21 cellular contexts compared by ENCODE assay signal in the genomic region with DNA sequence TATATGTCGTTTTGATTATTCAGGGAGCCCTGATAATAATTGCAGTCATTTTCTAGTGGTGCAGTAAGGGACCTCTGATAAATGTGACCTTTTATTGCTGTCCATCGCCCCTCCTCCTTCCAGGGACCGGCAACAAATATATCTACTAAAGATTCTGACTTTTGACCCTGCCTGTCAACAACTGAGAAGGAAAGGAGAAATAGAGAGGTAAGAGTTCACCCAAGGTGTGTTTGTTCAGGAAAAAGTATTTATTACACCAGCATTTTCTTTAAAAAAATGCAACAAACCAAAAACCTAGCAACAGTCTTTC. TPM values are rescaled to one million over a fixed set of nuclear protein-coding genes. Genes with fewer than 3 reads are reported as not detected.
"Had no signal": no experiment of that assay in that cellular context is flagged by ENCODE, and none has a peak within 500 bp of the region (broad histone marks: within the 10 kb centered on the region; RNA-seq: fewer than 3 reads in every experiment).

No MANE protein-coding gene starts in this region.

- H3K36me3 Mint-ChIP-seq: activated CD4-positive, alpha-beta memory T cell treated with anti-CD3 and anti-CD28 coated beads for 36 hours; activated naive CD8-positive, alpha-beta T cell treated with anti-CD3 and anti-CD28 coated beads, Interleukin-2, amount 10 ng/mL, durations not matched to agents 7 days and 5 days; mesothelial cell of epicardium; natural killer cell; stimulated activated effector memory CD8-positive, alpha-beta T cell treated with anti-CD3 and anti-CD28 coated beads, Interleukin-12 subunit alpha, Interleukin-12 subunit beta, amount 100 ng/mL, for 72 hours had no signal

- H3K27me3 Mint-ChIP-seq: activated CD4-positive, alpha-beta memory T cell treated with anti-CD3 and anti-CD28 coated beads for 36 hours; activated naive CD8-positive, alpha-beta T cell treated with anti-CD3 and anti-CD28 coated beads, Interleukin-2, amount 10 ng/mL, durations not matched to agents 7 days and 5 days; stimulated activated naive CD8-positive, alpha-beta T cell treated with anti-CD3 and anti-CD28 coated beads, Interleukin-15, amount 100 ng/mL, for 72 hours had no signal

- H3K9me3 Mint-ChIP-seq: activated CD4-positive, alpha-beta memory T cell treated with anti-CD3 and anti-CD28 coated beads for 36 hours; activated naive CD4-positive, alpha-beta T cell treated with anti-CD3 and anti-CD28 coated beads for 36 hours; activated naive CD8-positive, alpha-beta T cell treated with anti-CD3 and anti-CD28 coated beads, Interleukin-2, amount 10 ng/mL, durations not matched to agents 7 days and 5 days; mesothelial cell of epicardium; natural killer cell; stimulated activated effector memory CD8-positive, alpha-beta T cell treated with anti-CD3 and anti-CD28 coated beads, Interleukin-12 subunit alpha, Interleukin-12 subunit beta, amount 100 ng/mL, for 72 hours; stimulated activated naive CD8-positive, alpha-beta T cell treated with anti-CD3 and anti-CD28 coated beads, Interleukin-15, amount 100 ng/mL, for 72 hours had no signal

- H3K4me1 Mint-ChIP-seq: activated naive CD8-positive, alpha-beta T cell treated with anti-CD3 and anti-CD28 coated beads, Interleukin-2, amount 10 ng/mL, durations not matched to agents 7 days and 5 days; natural killer cell; stimulated activated effector memory CD8-positive, alpha-beta T cell treated with anti-CD3 and anti-CD28 coated beads, Interleukin-12 subunit alpha, Interleukin-12 subunit beta, amount 100 ng/mL, for 72 hours; stimulated activated naive CD8-positive, alpha-beta T cell treated with anti-CD3 and anti-CD28 coated beads, Interleukin-15, amount 100 ng/mL, for 72 hours had no signal

- ATAC-seq: gastroesophageal sphincter; stimulated activated naive CD8-positive, alpha-beta T cell treated with anti-CD3 and anti-CD28 coated beads, Interleukin-15, amount 100 ng/mL, for 72 hours had no signal

- H3K4me3 Mint-ChIP-seq: activated CD4-positive, alpha-beta memory T cell treated with anti-CD3 and anti-CD28 coated beads for 36 hours; activated naive CD4-positive, alpha-beta T cell treated with anti-CD3 and anti-CD28 coated beads for 36 hours; activated naive CD8-positive, alpha-beta T cell treated with anti-CD3 and anti-CD28 coated beads, Interleukin-2, amount 10 ng/mL, durations not matched to agents 7 days and 5 days; mesothelial cell of epicardium; natural killer cell; stimulated activated effector memory CD8-positive, alpha-beta T cell treated with anti-CD3 and anti-CD28 coated beads, Interleukin-12 subunit alpha, Interleukin-12 subunit beta, amount 100 ng/mL, for 72 hours; stimulated activated naive CD8-positive, alpha-beta T cell treated with anti-CD3 and anti-CD28 coated beads, Interleukin-15, amount 100 ng/mL, for 72 hours had no signal

- DNase-seq: activated CD4-positive, alpha-beta memory T cell treated with anti-CD3 and anti-CD28 coated beads for 36 hours; activated CD4-positive, alpha-beta T cell treated with anti-CD3 and anti-CD28 coated beads for 4 hours; activated CD4-positive, CD25-positive, alpha-beta regulatory T cell; activated naive CD4-positive, alpha-beta T cell treated with anti-CD3 and anti-CD28 coated beads for 36 hours; activated naive CD8-positive, alpha-beta T cell treated with anti-CD3 and anti-CD28 coated beads, Interleukin-2, amount 10 ng/mL, durations not matched to agents 7 days and 5 days; activated T-cell treated with anti-CD3 and anti-CD28 coated beads, Interleukin-2, amount 50 U/mL, for 48 hours; amniotic stem cell; colonic mucosa; dorsolateral prefrontal cortex; esophagus squamous epithelium; heart right ventricle; left ventricle myocardium inferior; mammary epithelial cell; natural killer cell; stimulated activated CD4-positive, alpha-beta T cell treated with anti-CD3 and anti-CD28 coated beads, Interleukin-2, amount 100 ng/mL, for 24 hours; stimulated activated naive CD8-positive, alpha-beta T cell treated with anti-CD3 and anti-CD28 coated beads, Interleukin-15, amount 100 ng/mL, for 72 hours; T1000; tibial artery had no signal

- H3K27ac Mint-ChIP-seq: activated CD4-positive, alpha-beta memory T cell treated with anti-CD3 and anti-CD28 coated beads for 36 hours; activated naive CD4-positive, alpha-beta T cell treated with anti-CD3 and anti-CD28 coated beads for 36 hours; activated naive CD8-positive, alpha-beta T cell treated with anti-CD3 and anti-CD28 coated beads, Interleukin-2, amount 10 ng/mL, durations not matched to agents 7 days and 5 days; mesothelial cell of epicardium; natural killer cell; stimulated activated effector memory CD8-positive, alpha-beta T cell treated with anti-CD3 and anti-CD28 coated beads, Interleukin-12 subunit alpha, Interleukin-12 subunit beta, amount 100 ng/mL, for 72 hours had no signal

RNA-seq across cellular contexts. Expression of gene MAGI1, which starts 45.2 kb away (rescaled TPM):
- total RNA-seq: activated naive CD4-positive, alpha-beta T cell treated with anti-CD3 and anti-CD28 coated beads for 36 hours; activated naive CD8-positive, alpha-beta T cell treated with anti-CD3 and anti-CD28 coated beads, Interleukin-2, amount 10 ng/mL, durations not matched to agents 7 days and 5 days; natural killer cell had no signal
